ENCODE assay signal across 8 cellular contexts in the genomic region with DNA sequence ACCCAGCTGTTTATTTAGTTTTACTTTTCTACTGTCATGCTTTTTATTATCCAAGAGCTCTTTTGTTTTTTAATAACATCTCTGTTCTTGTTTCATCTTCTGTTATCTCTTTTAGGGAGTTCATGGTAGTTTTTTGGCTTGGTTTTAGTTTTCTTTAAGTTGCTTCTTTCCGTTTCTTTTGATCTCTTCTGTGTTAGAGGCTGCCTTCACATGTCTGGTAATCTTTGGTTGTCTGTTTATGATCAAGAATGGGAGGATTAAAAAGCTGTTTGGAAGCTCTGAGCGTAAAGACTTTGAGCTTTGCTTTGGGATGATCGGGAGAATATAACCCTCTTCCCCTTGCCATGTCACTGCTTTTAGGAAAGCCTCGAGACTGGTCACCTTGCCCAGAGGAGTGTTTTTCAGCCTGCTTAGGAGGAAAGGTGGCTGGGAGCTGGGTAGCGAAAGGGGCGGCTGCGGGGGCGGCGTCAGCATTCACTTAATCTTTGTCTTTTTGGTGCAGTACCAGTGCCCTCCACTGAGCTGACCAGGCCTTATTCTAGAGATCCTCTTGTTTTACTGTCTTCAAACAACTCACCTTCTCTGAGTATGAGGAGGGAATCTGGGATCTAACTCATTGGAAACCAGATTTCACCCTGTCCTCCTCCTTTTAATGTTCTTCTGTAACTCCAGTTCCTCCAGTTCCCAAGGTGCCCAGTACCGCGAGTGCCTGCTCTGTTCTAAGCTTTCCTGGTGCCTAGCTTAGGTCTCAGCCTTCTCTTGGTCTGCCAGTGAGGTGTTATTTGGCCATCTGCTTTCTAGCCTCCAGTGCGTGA. TPM values are rescaled to one million over a fixed set of nuclear protein-coding genes. Genes with fewer than 3 reads are reported as not detected.
DNase-seq lines count a peak whose midpoint lies in the region; ATAC-seq and TF ChIP-seq lines count a peak whose summit lies in the region.

No MANE protein-coding gene starts in this region.

- H3K4me3 ChIP-seq in effector memory CD4-positive, alpha-beta T cell (ENCODE audit: insufficient read depth, low read depth, low read length, poor library complexity, severe bottlenecking), result peak overlapping the region; percentile 31
- no peak overlapping the region for H3K4me3 ChIP-seq in stomach

- peaks cover 19% of the 10 kb centered on the region for H3K36me3 ChIP-seq in effector memory CD4-positive, alpha-beta T cell (ENCODE audit: control insufficient read depth, insufficient read depth, low read length)
- peaks cover 11 to 84% (median 69%) of the 10 kb centered on the region in 4 donors for H3K36me3 ChIP-seq in stomach

- peak; percentile 72 to 73 for ATAC-seq in natural killer cell treated with Interleukin-12 subunit alpha and Interleukin-12 subunit beta and Interleukin-15 and Interleukin-18, amount 100 ng/mL, for 72 hours
- ATAC-seq in HG03457 (IDR thresholded peaks at IDR 0.05; ENCODE audit: unreplicated experiment), result no peak

- peaks cover 51% of the 10 kb centered on the region for H3K36me3 Mint-ChIP-seq in natural killer cell treated with Interleukin-12 subunit alpha and Interleukin-12 subunit beta and Interleukin-15 and Interleukin-18, amount 100 ng/mL, for 72 hours

- TF ChIP-seq CTCF in stomach (IDR thresholded peaks at IDR 0.05), result peak in 5 of 7 experiments; percentile 11 to 53 (median 29)

- H3K27me3 Mint-ChIP-seq in natural killer cell treated with Interleukin-12 subunit alpha and Interleukin-12 subunit beta and Interleukin-15 and Interleukin-18, amount 100 ng/mL, for 72 hours, result no peaks in the 10 kb centered on the region

- peak; percentile 85 for DNase-seq in AG20443 (ENCODE audit: low spot score)
- peak; percentile 74 for DNase-seq in HuH-7 (ENCODE audit: low spot score)
- peak; percentile 69 to 74 for DNase-seq in activated CD4-positive, alpha-beta T cell treated with anti-CD3 and anti-CD28 coated beads, Interleukin-2, amount 50 U/mL, for 4 hours
- peak; percentile 32 to 52 (median 44) for DNase-seq in effector memory CD4-positive, alpha-beta T cell
- DNase-seq in natural killer cell treated with Interleukin-12 subunit alpha and Interleukin-12 subunit beta and Interleukin-15 and Interleukin-18, amount 100 ng/mL, for 72 hours (ENCODE audit: low spot score), result no peak
- DNase-seq in stomach, result no peak
- no peak for DNase-seq in dedifferentiated amniotic fluid mesenchymal stem cell (ENCODE audit: extremely low spot score)

- no peak for TF ChIP-seq POLR2A in stomach (IDR thresholded peaks at IDR 0.05)

- peaks cover 12% of the 10 kb centered on the region for H3K4me1 ChIP-seq in effector memory CD4-positive, alpha-beta T cell (ENCODE audit: control insufficient read depth, insufficient read depth, low read length, poor library complexity, severe bottlenecking)
- peaks cover 0 to 69% (median 24%) of the 10 kb centered on the region in 4 donors for H3K4me1 ChIP-seq in stomach

- no peaks in the 10 kb centered on the region for H3K9me3 ChIP-seq in effector memory CD4-positive, alpha-beta T cell (ENCODE audit: control insufficient read depth, low read length)
- H3K9me3 ChIP-seq in stomach, result no peaks in the 10 kb centered on the region

- H3K27ac Mint-ChIP-seq in natural killer cell treated with Interleukin-12 subunit alpha and Interleukin-12 subunit beta and Interleukin-15 and Interleukin-18, amount 100 ng/mL, for 72 hours, result peak overlapping the region; percentile 48 to 78

- TF ChIP-seq EP300 in stomach (IDR thresholded peaks at IDR 0.05), result no peak

- H3K4me3 Mint-ChIP-seq in natural killer cell treated with Interleukin-12 subunit alpha and Interleukin-12 subunit beta and Interleukin-15 and Interleukin-18, amount 100 ng/mL, for 72 hours, result peak overlapping the region; percentile 38

- H3K9me3 Mint-ChIP-seq in natural killer cell treated with Interleukin-12 subunit alpha and Interleukin-12 subunit beta and Interleukin-15 and Interleukin-18, amount 100 ng/mL, for 72 hours, result no peaks in the 10 kb centered on the region

- H3K27ac ChIP-seq in effector memory CD4-positive, alpha-beta T cell (ENCODE audit: insufficient read depth, low read length, poor library complexity, severe bottlenecking), result peak overlapping the region; percentile 69
- peak overlapping the region in 2 of 5 donors; percentile 33 to 39 for H3K27ac ChIP-seq in stomach

- intact Hi-C loops in stomach (cut with DNase I; ENCODE audit: low total_unique reads), result no loop called here

- WGBS in stomach, 5 donors, result 50 to 60% (median 57%) methylated on average over 12 of the region's 12 CpGs

- H3K27me3 ChIP-seq in effector memory CD4-positive, alpha-beta T cell (replicated peaks; ENCODE audit: control insufficient read depth, insufficient read depth, low read length, poor library complexity, severe bottlenecking), result no peaks in the 10 kb centered on the region
- H3K27me3 ChIP-seq in stomach, result no peaks in the 10 kb centered on the region

- H3K4me1 Mint-ChIP-seq in natural killer cell treated with Interleukin-12 subunit alpha and Interleukin-12 subunit beta and Interleukin-15 and Interleukin-18, amount 100 ng/mL, for 72 hours (ENCODE audit: low read depth in 2 of 2), result peaks cover 64 to 66% of the 10 kb centered on the region in 2 donors

RNA-seq across cellular contexts. Expression of a gene that starts 15.5 kb away (rescaled TPM):
- 10 to 100 TPM; 66.3 to 93.3 TPM for total RNA-seq in natural killer cell treated with Interleukin-12 subunit alpha and Interleukin-12 subunit beta and Interleukin-15 and Interleukin-18, amount 100 ng/mL, for 72 hours
- total RNA-seq in stomach, result 10 to 100 TPM; 15.2 to 37.5 (median 24.6) TPM
- 10 to 100 TPM; 10.4 to 17.1 (median 14.4) TPM for polyA plus RNA-seq in stomach

RNA-seq across cellular contexts. Expression of a gene that starts 29.0 kb away (rescaled TPM):
- under 1 TPM; 0.69 to 0.78 TPM for total RNA-seq in natural killer cell treated with Interleukin-12 subunit alpha and Interleukin-12 subunit beta and Interleukin-15 and Interleukin-18, amount 100 ng/mL, for 72 hours
- total RNA-seq in stomach, result 100 to 1,000 TPM in 2 of 5 donors, 10 to 100 TPM in 1, 1 to 10 TPM in 2; 1.7 to 804 (median 90.2) TPM
- 100 to 1,000 TPM; 379 to 728 (median 383) TPM for polyA plus RNA-seq in stomach

RNA-seq across cellular contexts. Expression of a gene that starts 57.2 kb away (rescaled TPM):
- total RNA-seq in natural killer cell treated with Interleukin-12 subunit alpha and Interleukin-12 subunit beta and Interleukin-15 and Interleukin-18, amount 100 ng/mL, for 72 hours, result 100 to 1,000 TPM; 125 to 148 TPM
- total RNA-seq in stomach, result 100 to 1,000 TPM in 2 of 5 donors, 10 to 100 TPM in 3; 79.1 to 120 (median 91.0) TPM
- 100 to 1,000 TPM in 1 of 3 donors, 10 to 100 TPM in 2; 64.0 to 122 (median 99.7) TPM for polyA plus RNA-seq in stomach

Comparison
In these comparisons a context has a peak if more than half of its experiments do, and no peak if none do; other contexts are left out.
1. DNase-seq: peak in AG20443 (single experiment), HuH-7 (single experiment), activated CD4-positive, alpha-beta T cell treated with anti-CD3 and anti-CD28 coated beads, Interleukin-2, amount 50 U/mL, for 4 hours (2 of 2) and effector memory CD4-positive, alpha-beta T cell (3 of 3); none in natural killer cell treated with Interleukin-12 subunit alpha and Interleukin-12 subunit beta and Interleukin-15 and Interleukin-18, amount 100 ng/mL, for 72 hours (single experiment), stomach (single experiment) and dedifferentiated amniotic fluid mesenchymal stem cell (single experiment).